In genomic region chr10:79196470-79197461, GRCh38 we compare ENCODE assay signal across 8 cellular contexts.
A peak's percentile ranks its signal among the peaks of the same experiment; 100 is the strongest.
DNase-seq lines count a peak whose midpoint lies in the region; ATAC-seq and TF ChIP-seq lines count a peak whose summit lies in the region.

No MANE protein-coding gene starts in this region.

- no peaks in the 10 kb centered on the region for H3K27me3 ChIP-seq in prostate gland (replicated peaks; ENCODE audit: insufficient read depth)
- H3K27me3 ChIP-seq in vagina: no peaks in the 10 kb centered on the region

- H3K9me3 Mint-ChIP-seq in glutamatergic neuron (ENCODE audit: unreplicated experiment): peaks cover 14% of the 10 kb centered on the region

- intact Hi-C loops in prostate gland (cut with DNase I) (loop anchor here (5.0 to 10.0 kb wide), 7 partner anchors 124 to 1149 kb away; no protein-coding TSS in a partner anchor), vagina (cut with DNase I) (loop anchor here (5.0 to 10.0 kb wide), 2 partner anchors 894 to 1152 kb away; no protein-coding TSS in a partner anchor)

- DNase-seq in GM10266 (ENCODE audit: extremely low spot score) (peak; percentile 80), SHP77 (lab: John Stamatoyannopoulos, UW) (peak; percentile 24 to 25), activated gamma-delta T cell treated with Interleukin-2 at 50 U/mL for 16 hours (peak; percentile 82), glutamatergic neuron (peak; percentile 87), prostate gland (ENCODE audit: low spot score) (peak; percentile 64), vagina (ENCODE audit: extremely low spot score in 2 of 2) (no peak)

- H3K4me3 Mint-ChIP-seq in glutamatergic neuron (ENCODE audit: unreplicated experiment): no peak overlapping the region

- TF ChIP-seq CTCF in GM10266 (IDR thresholded peaks at IDR 0.05; ENCODE audit: control insufficient read depth, insufficient read depth, low read depth, missing control alignments) (peak; percentile 96), glutamatergic neuron (IDR thresholded peaks at IDR 0.05; ENCODE audit: partially characterized antibody, unreplicated experiment) (peak; percentile 98), prostate gland (IDR thresholded peaks at IDR 0.05) (peak; percentile 84 to 97 (median 87)), vagina (IDR thresholded peaks at IDR 0.05) (peak; percentile 69 to 90 (median 89))

- peak overlapping the region; percentile 68 for H3K27ac Mint-ChIP-seq in glutamatergic neuron (ENCODE audit: unreplicated experiment)

- peak; percentile 54 for ATAC-seq in HG03432 (IDR thresholded peaks at IDR 0.05; ENCODE audit: unreplicated experiment)
- ATAC-seq in HG03354 (IDR thresholded peaks at IDR 0.05; ENCODE audit: poor library complexity, severe bottlenecking, unreplicated experiment): no peak

- no peaks in the 10 kb centered on the region for H3K36me3 Mint-ChIP-seq in glutamatergic neuron (ENCODE audit: unreplicated experiment)

- TF ChIP-seq POLR2A in prostate gland (IDR thresholded peaks at IDR 0.05) (no peak), vagina (IDR thresholded peaks at IDR 0.05) (no peak)

- 58% methylated on average over 18 of the region's 18 CpGs for WGBS in prostate gland

- H3K27ac ChIP-seq in prostate gland: no peak overlapping the region
- peak overlapping the region; percentile 28 for H3K27ac ChIP-seq in vagina

- H3K27me3 Mint-ChIP-seq in glutamatergic neuron (ENCODE audit: unreplicated experiment): peaks cover 17% of the 10 kb centered on the region

- H3K4me3 ChIP-seq in prostate gland: no peak overlapping the region
- no peak overlapping the region for H3K4me3 ChIP-seq in vagina

- H3K36me3 ChIP-seq in prostate gland (no peaks in the 10 kb centered on the region), vagina (peaks cover 0 to 10% of the 10 kb centered on the region in 2 donors)

- H3K9me3 ChIP-seq in prostate gland (no peaks in the 10 kb centered on the region), vagina (no peaks in the 10 kb centered on the region)

- H3K4me1 ChIP-seq in prostate gland (replicated peaks): peaks cover 7% of the 10 kb centered on the region
- H3K4me1 ChIP-seq in vagina: peaks cover 48% of the 10 kb centered on the region

- peaks cover 23% of the 10 kb centered on the region for H3K4me1 Mint-ChIP-seq in glutamatergic neuron (ENCODE audit: low read depth, unreplicated experiment)

Comparison
In these comparisons a context has a peak if more than half of its experiments do, and no peak if none do; other contexts are left out.
1. DNase-seq: peak in GM10266 (single experiment), SHP77 (2 of 2), activated gamma-delta T cell treated with Interleukin-2 at 50 U/mL for 16 hours (single experiment), glutamatergic neuron (single experiment) and prostate gland (single experiment); none in vagina (0 of 2).
2. Peak in every context shown above with its lines, with median percentiles within 50 percentile points of each other: CTCF ChIP-seq.